In genomic region chr1:33410091-33410701, GRCh38 we compare ENCODE assay signal across 14 cellular contexts. TPM values are rescaled to one million over a fixed set of nuclear protein-coding genes. Genes with fewer than 3 reads are reported as not detected.
A peak's percentile ranks its signal among the peaks of the same experiment; 100 is the strongest.
DNase-seq lines count a peak whose midpoint lies in the region; ATAC-seq, FAIRE-seq and TF ChIP-seq lines count a peak whose summit lies in the region.
"Had no signal": no experiment of that assay in that cellular context is flagged by ENCODE, and none has a peak within 500 bp of the region (broad histone marks: within the 10 kb centered on the region; RNA-seq: fewer than 3 reads in every experiment).

No MANE protein-coding gene starts in this region.

- ATAC-seq in gastroesophageal sphincter (peak; percentile 13), sciatic nerve (peak; percentile 86), HG02759 (IDR thresholded peaks at IDR 0.05; ENCODE audit: unreplicated experiment) (no peak)
- no peak for ATAC-seq in natural killer cell treated with Interleukin-12 subunit alpha and Interleukin-12 subunit beta and Interleukin-15 and Interleukin-18, amount 100 ng/mL, for 72 hours
- ATAC-seq: left lobe of liver had no signal

- H3K9me3 ChIP-seq in GM23248 (ENCODE audit: low read depth): no peaks in the 10 kb centered on the region
- H3K9me3 ChIP-seq in gastroesophageal sphincter: no peaks in the 10 kb centered on the region

- no peaks in the 10 kb centered on the region for H3K27me3 ChIP-seq in GM23248 (replicated peaks; ENCODE audit: insufficient read depth)
- H3K27me3 ChIP-seq in gastroesophageal sphincter: no peaks in the 10 kb centered on the region
- H3K27me3 ChIP-seq: cardiac muscle cell had no signal

- H3K4me1 ChIP-seq in GM23248 (ENCODE audit: insufficient read depth): peaks cover 26% of the 10 kb centered on the region
- H3K4me1 ChIP-seq in gastroesophageal sphincter: peaks cover 0 to 13% (median 0%) of the 10 kb centered on the region in 3 donors

- H3F3A ChIP-seq in GM23248 (ENCODE audit: insufficient read depth): peaks cover 16% of the 10 kb centered on the region

- no peak overlapping the region for H3K4me3 Mint-ChIP-seq in natural killer cell treated with Interleukin-12 subunit alpha and Interleukin-12 subunit beta and Interleukin-15 and Interleukin-18, amount 100 ng/mL, for 72 hours

- H3K27me3 Mint-ChIP-seq in natural killer cell treated with Interleukin-12 subunit alpha and Interleukin-12 subunit beta and Interleukin-15 and Interleukin-18, amount 100 ng/mL, for 72 hours: peaks cover 13 to 27% of the 10 kb centered on the region in 2 donors

- no peak for FAIRE-seq in frontal cortex (lab: Jason Lieb, UNC)
- FAIRE-seq: RCC 7860 had no signal

- H2AFZ ChIP-seq in GM23248: peak overlapping the region; percentile 51; the same call in 1 of the 2 replicates

- H3K9ac ChIP-seq in GM23248: peak overlapping the region; percentile 54

- H3K9me2 ChIP-seq in GM23248 (ENCODE audit: insufficient read depth): no peaks in the 10 kb centered on the region

- peaks cover 6% of the 10 kb centered on the region for H3K36me3 Mint-ChIP-seq in natural killer cell treated with Interleukin-12 subunit alpha and Interleukin-12 subunit beta and Interleukin-15 and Interleukin-18, amount 100 ng/mL, for 72 hours

- H3K4me3 ChIP-seq in GM23248: peak overlapping the region; percentile 49
- H3K4me3 ChIP-seq in gastroesophageal sphincter: no peak overlapping the region
- H3K4me3 ChIP-seq: cardiac muscle cell had no signal

- TF ChIP-seq EP300 in gastroesophageal sphincter (IDR thresholded peaks at IDR 0.05): no peak

- H3K9me3 Mint-ChIP-seq in natural killer cell treated with Interleukin-12 subunit alpha and Interleukin-12 subunit beta and Interleukin-15 and Interleukin-18, amount 100 ng/mL, for 72 hours: no peaks in the 10 kb centered on the region

- peak overlapping the region; percentile 69 for H3K4me2 ChIP-seq in GM23248 (ENCODE audit: unreplicated experiment)

- TF ChIP-seq CTCF in gastroesophageal sphincter (IDR thresholded peaks at IDR 0.05): no peak

- H4K20me1 ChIP-seq in GM23248 (ENCODE audit: insufficient read depth): no peaks in the 10 kb centered on the region

- H3K4me1 Mint-ChIP-seq in natural killer cell treated with Interleukin-12 subunit alpha and Interleukin-12 subunit beta and Interleukin-15 and Interleukin-18, amount 100 ng/mL, for 72 hours (ENCODE audit: low read depth in 2 of 2): no peaks in the 10 kb centered on the region

- H3K27ac Mint-ChIP-seq in natural killer cell treated with Interleukin-12 subunit alpha and Interleukin-12 subunit beta and Interleukin-15 and Interleukin-18, amount 100 ng/mL, for 72 hours: no peak overlapping the region

- 4 to 5% methylated on average over 5 of the region's 5 CpGs for WGBS in GM23248 (ENCODE audit: low coverage in 1 of 2, low lambda C conversion rate in 2 of 2, missing lambda C conversion rate in 2 of 2), 2 experiments
- 32 to 46% methylated on average over 3 to 5 of the region's 5 CpGs for WGBS in gastroesophageal sphincter (ENCODE audit: low coverage in 1 of 2), 2 donors

- TF ChIP-seq POLR2A in gastroesophageal sphincter (IDR thresholded peaks at IDR 0.05): no peak

- H3K79me2 ChIP-seq in GM23248 (ENCODE audit: insufficient read depth): peaks cover 40% of the 10 kb centered on the region

- intact Hi-C loops in sciatic nerve (cut with DNase I): no loop called here

- H3K27ac ChIP-seq in GM23248: peak overlapping the region; percentile 67
- peak overlapping the region in 1 of 4 donors; percentile 2 for H3K27ac ChIP-seq in gastroesophageal sphincter
- H3K27ac ChIP-seq: cardiac muscle cell had no signal

- in situ Hi-C loops in GM23248 (cut with MboI): no loop called here

- DNase-seq in GM23248 (peak; percentile 93), T1000 (lab: John Stamatoyannopoulos, UW) (peak; percentile 77), sciatic nerve (ENCODE audit: low spot score) (no peak), iPS-NIHi11 (ENCODE audit: low spot score) (no peak), frontal cortex (ENCODE audit: low spot score in 2 of 2) (no peak)
- DNase-seq in natural killer cell treated with Interleukin-12 subunit alpha and Interleukin-12 subunit beta and Interleukin-15 and Interleukin-18, amount 100 ng/mL, for 72 hours (ENCODE audit: low spot score): no peak
- DNase-seq: activated CD4-positive, alpha-beta T cell treated with anti-CD3 and anti-CD28 coated beads, Interleukin-2, amount 50 U/mL, for 48 hours; DND-41; stimulated activated CD4-positive, alpha-beta T cell treated with anti-CD3 and anti-CD28 coated beads, Interleukin-12 subunit alpha, Interleukin-12 subunit beta, amount 100 ng/mL, for 4 hours had no signal

- H3K36me3 ChIP-seq in GM23248 (ENCODE audit: low read depth) (no peaks in the 10 kb centered on the region), gastroesophageal sphincter (no peaks in the 10 kb centered on the region)
- H3K36me3 ChIP-seq: cardiac muscle cell had no signal

RNA-seq across cellular contexts. Expression of gene PHC2, which starts 20.7 kb away (rescaled TPM):
- total RNA-seq in GM23248 (2014; rRNA removed; shearing (Covaris generic)): 74.7 and 82.2 TPM in 2 replicates
- 15.1 and 15.4 TPM in 2 replicates for polyA plus RNA-seq in GM23248 (2016; fragmentation: Nextera tagmentation; extraction: Ambion mirVana)
- 100 to 1,000 TPM in 3 of 4 donors, 10 to 100 TPM in 1; 99.8 to 223 (median 181) TPM for total RNA-seq in gastroesophageal sphincter
- total RNA-seq in sciatic nerve: 109 TPM
- 10 to 100 TPM; 14.2 to 27.4 TPM for total RNA-seq in natural killer cell treated with Interleukin-12 subunit alpha and Interleukin-12 subunit beta and Interleukin-15 and Interleukin-18, amount 100 ng/mL, for 72 hours
- total RNA-seq in frontal cortex: 35.5 TPM

Comparison
In these comparisons a context has a peak if more than half of its experiments do, and no peak if none do; other contexts are left out.
1. DNase-seq: peak in GM23248 (single experiment) and T1000 (single experiment); none in sciatic nerve (single experiment), iPS-NIHi11 (single experiment), natural killer cell treated with Interleukin-12 subunit alpha and Interleukin-12 subunit beta and Interleukin-15 and Interleukin-18, amount 100 ng/mL, for 72 hours (single experiment) and frontal cortex (0 of 2).
2. ATAC-seq: peak in gastroesophageal sphincter (single experiment) and sciatic nerve (single experiment); none in HG02759 (single experiment) and natural killer cell treated with Interleukin-12 subunit alpha and Interleukin-12 subunit beta and Interleukin-15 and Interleukin-18, amount 100 ng/mL, for 72 hours (0 of 2).